ENCODE assay signal across 9 cellular contexts in genomic region chr12:106223485-106224391, GRCh38. TPM values are rescaled to one million over a fixed set of nuclear protein-coding genes. Genes with fewer than 3 reads are reported as not detected.
A peak's percentile ranks its signal among the peaks of the same experiment; 100 is the strongest.
DNase-seq lines count a peak whose midpoint lies in the region; ATAC-seq and TF ChIP-seq lines count a peak whose summit lies in the region.
"Had no signal": no experiment of that assay in that cellular context is flagged by ENCODE, and none has a peak within 500 bp of the region (broad histone marks: within the 10 kb centered on the region; RNA-seq: fewer than 3 reads in every experiment).

No MANE protein-coding gene starts in this region.

- no peak overlapping the region for H3K27ac Mint-ChIP-seq in activated T-cell treated with anti-CD3 and anti-CD28 coated beads, Interleukin-2, amount 50 U/mL, for 24 hours
- no peak overlapping the region for H3K27ac Mint-ChIP-seq in neural crest cell (ENCODE audit: unreplicated experiment)

- H3K36me3 ChIP-seq in fibroblast of lung (ENCODE audit: control insufficient read depth, insufficient read depth, low read length) (no peaks in the 10 kb centered on the region), tibial artery (no peaks in the 10 kb centered on the region)

- H3K36me3 Mint-ChIP-seq in activated T-cell treated with anti-CD3 and anti-CD28 coated beads, Interleukin-2, amount 50 U/mL, for 24 hours (ENCODE audit: low read depth), result no peaks in the 10 kb centered on the region
- peaks cover 4% of the 10 kb centered on the region for H3K36me3 Mint-ChIP-seq in neural crest cell (ENCODE audit: low read depth)

- H3K27me3 ChIP-seq in fibroblast of lung (ENCODE audit: control insufficient read depth, insufficient read depth, low read length) (peaks cover 3% of the 10 kb centered on the region), tibial artery (no peaks in the 10 kb centered on the region)

- H3K4me1 Mint-ChIP-seq in activated T-cell treated with anti-CD3 and anti-CD28 coated beads, Interleukin-2, amount 50 U/mL, for 24 hours (ENCODE audit: low read depth), result peaks cover 18% of the 10 kb centered on the region
- H3K4me1 Mint-ChIP-seq in neural crest cell, result peaks cover 7% of the 10 kb centered on the region

- TF ChIP-seq CTCF in AG04449 (IDR thresholded peaks at IDR 0.05; ENCODE audit: insufficient read depth, low read length, missing control alignments), result peak; percentile 93
- TF ChIP-seq CTCF in fibroblast of lung (conservative IDR thresholded peaks at IDR 0.05 in 1 of 2, IDR thresholded peaks at IDR 0.05 in 1 of 2; ENCODE audit: low read depth in 1 of 2, low read length in 2 of 2), result peak; percentile 90 to 98
- peak; percentile 92 for TF ChIP-seq CTCF in neural crest cell (conservative IDR thresholded peaks at IDR 0.05)
- peak; percentile 94 to 96 for TF ChIP-seq CTCF in tibial artery (IDR thresholded peaks at IDR 0.05)

- H3K79me2 ChIP-seq in fibroblast of lung (ENCODE audit: control insufficient read depth, insufficient read depth, low read length), result no peaks in the 10 kb centered on the region

- no peaks in the 10 kb centered on the region for H4K20me1 ChIP-seq in fibroblast of lung (ENCODE audit: control insufficient read depth, extremely low read depth, insufficient read depth, low read length)

- ATAC-seq in GM18519 (IDR thresholded peaks at IDR 0.05; ENCODE audit: low FRiP score, unreplicated experiment), result peak; percentile 66

- DNase-seq in AG04449 (ENCODE audit: low read depth, low spot score) (no peak), HuH-7 (ENCODE audit: low spot score) (peak; percentile 92), OCI-M1 (lab: John Stamatoyannopoulos, UW) (peak; percentile 76), fibroblast of lung (ENCODE audit: low read depth in 2 of 2) (peak; percentile 48 to 61), neural crest cell (ENCODE audit: low read depth, low spot score) (peak; percentile 80), tibial artery (peak; percentile 55 to 82)
- peak; percentile 79 for DNase-seq in activated T-cell treated with anti-CD3 and anti-CD28 coated beads, Interleukin-2, amount 50 U/mL, for 24 hours

- no peaks in the 10 kb centered on the region for H3K4me1 ChIP-seq in fibroblast of lung (ENCODE audit: control insufficient read depth, extremely low read depth, insufficient read depth, low read length)
- H3K4me1 ChIP-seq in tibial artery, result peaks cover 0 to 7% (median 7%) of the 10 kb centered on the region in 4 donors

- no peak overlapping the region for H3K4me2 ChIP-seq in fibroblast of lung (ENCODE audit: extremely low read depth, insufficient read depth, low read length)

- H3K9me3 ChIP-seq in fibroblast of lung (ENCODE audit: control insufficient read depth, insufficient read depth, low read depth, low read length) (no peaks in the 10 kb centered on the region), tibial artery (peaks cover 0 to 3% (median 3%) of the 10 kb centered on the region in 3 donors)

- H3K27me3 Mint-ChIP-seq in activated T-cell treated with anti-CD3 and anti-CD28 coated beads, Interleukin-2, amount 50 U/mL, for 24 hours, result peaks cover 13% of the 10 kb centered on the region
- H3K27me3 Mint-ChIP-seq in neural crest cell (ENCODE audit: low read depth), result no peaks in the 10 kb centered on the region

- H3K4me3 ChIP-seq in AG04449 (ENCODE audit: low read depth, low read length) (no peak overlapping the region), fibroblast of lung (replicated peaks in 1 of 4; ENCODE audit: control extremely low read depth in 1 of 4, insufficient read depth in 1 of 4, low read depth in 3 of 4, low read length in 4 of 4) (no peak overlapping the region), tibial artery (no peak overlapping the region)
- H3K4me3 ChIP-seq: skin epidermis had no signal

- H3K27ac ChIP-seq in fibroblast of lung (ENCODE audit: insufficient read depth, low read length) (no peak overlapping the region), tibial artery (peak overlapping the region; percentile 10 to 25)

- no peak overlapping the region for H3K9ac ChIP-seq in fibroblast of lung (ENCODE audit: insufficient read depth, low read length)

- CTCF ChIA-PET in AG04449 (lab: Yijun Ruan, JAX), result interaction anchor here (0.6 to 4.4 kb wide), 51 partner anchors 8 to 834 kb away, joined by 3 to 37 read pairs (median 3); partner anchors contain the start of gene POLR3B

- intact Hi-C loops in tibial artery (cut with DNase I; ENCODE audit: low total_unique reads), result loop anchor here (5.0 kb wide), 1 partner anchor 801 kb away; no protein-coding TSS in a partner anchor

- H3K9me3 Mint-ChIP-seq in activated T-cell treated with anti-CD3 and anti-CD28 coated beads, Interleukin-2, amount 50 U/mL, for 24 hours, result peaks cover 2% of the 10 kb centered on the region
- no peaks in the 10 kb centered on the region for H3K9me3 Mint-ChIP-seq in neural crest cell

- no peak overlapping the region for H2AFZ ChIP-seq in fibroblast of lung (ENCODE audit: low read length)

- no peak overlapping the region for H3K4me3 Mint-ChIP-seq in activated T-cell treated with anti-CD3 and anti-CD28 coated beads, Interleukin-2, amount 50 U/mL, for 24 hours
- no peak overlapping the region for H3K4me3 Mint-ChIP-seq in neural crest cell

- POLR2A ChIA-PET in AG04449 (lab: Yijun Ruan, JAX), result interaction anchor here (0.5 to 1.0 kb wide), 2 partner anchors 85 to 95 kb away, joined by 4 to 6 read pairs; partner anchors contain the start of gene NUAK1

RNA-seq across cellular contexts. Expression of gene CKAP4, which starts 24.1 kb away (rescaled TPM):
- total RNA-seq in fibroblast of lung (72.7 and 132 TPM in 2 replicates), neural crest cell (99.4 and 102 TPM in 2 replicates)
- polyA plus RNA-seq in fibroblast of lung, result 247 and 282 TPM in 2 replicates
- polyA plus RNA-seq in fibroblast of lung (2012), result 236 and 260 TPM in 2 replicates
- 69.3 and 70.2 TPM in 2 replicates for polyA minus RNA-seq in fibroblast of lung (ENCODE audit: low replicate concordance)
